In genomic region chr4:48445704-48446103, GRCh38 we compare ENCODE assay signal across 8 cellular contexts. TPM values are rescaled to one million over a fixed set of nuclear protein-coding genes. Genes with fewer than 3 reads are reported as not detected.
A peak's percentile ranks its signal among the peaks of the same experiment; 100 is the strongest.
DNase-seq lines count a peak whose midpoint lies in the region; ATAC-seq and TF ChIP-seq lines count a peak whose summit lies in the region.

No MANE protein-coding gene starts in this region.

- ATAC-seq in heart left ventricle: no peak
- no peak for ATAC-seq in Right ventricle myocardium superior (ENCODE audit: poor library complexity)
- no peak for ATAC-seq in gastroesophageal sphincter
- no peak for ATAC-seq in upper lobe of right lung
- no peak for ATAC-seq in HG02885 (IDR thresholded peaks at IDR 0.05; ENCODE audit: poor library complexity, unreplicated experiment)

- peak; percentile 45 to 73 (median 62) for TF ChIP-seq CTCF in heart left ventricle (IDR thresholded peaks at IDR 0.05)
- peak in 3 of 4 experiments; percentile 21 to 52 (median 41) for TF ChIP-seq CTCF in gastroesophageal sphincter (IDR thresholded peaks at IDR 0.05)
- TF ChIP-seq CTCF in upper lobe of right lung (IDR thresholded peaks at IDR 0.05): peak; percentile 66

- H3K4me3 ChIP-seq in heart left ventricle (no peak overlapping the region), gastroesophageal sphincter (no peak overlapping the region), upper lobe of right lung (no peak overlapping the region)

- WGBS in heart left ventricle, 4 donors: 9 to 13% (median 12%) methylated on average over 3 of the region's 3 CpGs
- WGBS in gastroesophageal sphincter (ENCODE audit: low coverage in 1 of 2), 2 donors: 13 to 14% methylated on average over 3 of the region's 3 CpGs

- no peaks in the 10 kb centered on the region for H3K9me3 ChIP-seq in heart left ventricle
- no peaks in the 10 kb centered on the region for H3K9me3 ChIP-seq in gastroesophageal sphincter
- H3K9me3 ChIP-seq in upper lobe of right lung: no peaks in the 10 kb centered on the region

- H3K27me3 ChIP-seq in heart left ventricle (no peaks in the 10 kb centered on the region), gastroesophageal sphincter (no peaks in the 10 kb centered on the region), upper lobe of right lung (no peaks in the 10 kb centered on the region)

- peaks cover 0 to 4% (median 0%) of the 10 kb centered on the region in 12 donors for H3K4me1 ChIP-seq in heart left ventricle
- no peaks in the 10 kb centered on the region for H3K4me1 ChIP-seq in gastroesophageal sphincter
- H3K4me1 ChIP-seq in upper lobe of right lung: no peaks in the 10 kb centered on the region

- TF ChIP-seq POLR2A in heart left ventricle (IDR thresholded peaks at IDR 0.05) (no peak), gastroesophageal sphincter (IDR thresholded peaks at IDR 0.05) (no peak)

- DNase-seq in heart left ventricle: no peak
- no peak for DNase-seq in Right ventricle myocardium superior
- peak; percentile 37 for DNase-seq in RKO (ENCODE audit: low spot score)
- no peak for DNase-seq in upper lobe of right lung
- DNase-seq in mucosa of gallbladder (ENCODE audit: low spot score): no peak
- DNase-seq in HPDE6-E6E7 (ENCODE audit: extremely low spot score): no peak

- intact Hi-C loops in heart left ventricle (cut with DNase I): loop anchor here in 9 of 10 donors (5.0 to 10.0 kb wide), 4 partner anchors 49 to 519 kb away; partner anchors contain the start of gene ZAR1 (in 2 of the 9)
- intact Hi-C loops in Right ventricle myocardium superior (cut with DNase I): loop anchor here (10.0 kb wide), 1 partner anchor 519 kb away; no protein-coding TSS in a partner anchor
- intact Hi-C loops in upper lobe of right lung (cut with DNase I): no loop called here

- no peak for TF ChIP-seq EP300 in gastroesophageal sphincter (IDR thresholded peaks at IDR 0.05)

- H3K36me3 ChIP-seq in heart left ventricle (no peaks in the 10 kb centered on the region), gastroesophageal sphincter (no peaks in the 10 kb centered on the region), upper lobe of right lung (no peaks in the 10 kb centered on the region)

- H3K27ac ChIP-seq in heart left ventricle: no peak overlapping the region
- no peak overlapping the region for H3K27ac ChIP-seq in gastroesophageal sphincter
- H3K27ac ChIP-seq in upper lobe of right lung: no peak overlapping the region

RNA-seq across cellular contexts. Expression of gene SLC10A4, which starts 37.4 kb away (rescaled TPM):
- total RNA-seq in heart left ventricle: under 1 TPM in 6 of 9 donors, not detected in 3; 0.16 to 0.45 (median 0.37) TPM
- under 1 TPM in 1 of 2 donors, not detected in 1; 0.15 TPM for polyA plus RNA-seq in heart left ventricle
- total RNA-seq in Right ventricle myocardium superior: not detected
- total RNA-seq in gastroesophageal sphincter: 1 to 10 TPM in 1 of 4 donors, under 1 TPM in 1, not detected in 2; 0.27 to 1.4 TPM
- total RNA-seq in upper lobe of right lung: 3.1 TPM
- 0.43 TPM for total RNA-seq in mucosa of gallbladder

RNA-seq across cellular contexts. Expression of gene ZAR1, which starts 44.3 kb away (rescaled TPM):
- total RNA-seq in heart left ventricle (not detected), Right ventricle myocardium superior (not detected), gastroesophageal sphincter (not detected), upper lobe of right lung (0.55 TPM), mucosa of gallbladder (not detected)
- polyA plus RNA-seq in heart left ventricle: not detected
